Comparison of ENCODE assay signal across 1 cellular context in genomic region chr6:158754738-158755137, GRCh38.
TF ChIP-seq lines count a peak whose summit lies in the region.

No MANE protein-coding gene starts in this region.

TF ChIP-seq in SK-N-SH, 30 proteins besides CTCF, POLR2A, EP300 and RAD21 (continued from another document):
- TF ChIP-seq, protein P1, sequence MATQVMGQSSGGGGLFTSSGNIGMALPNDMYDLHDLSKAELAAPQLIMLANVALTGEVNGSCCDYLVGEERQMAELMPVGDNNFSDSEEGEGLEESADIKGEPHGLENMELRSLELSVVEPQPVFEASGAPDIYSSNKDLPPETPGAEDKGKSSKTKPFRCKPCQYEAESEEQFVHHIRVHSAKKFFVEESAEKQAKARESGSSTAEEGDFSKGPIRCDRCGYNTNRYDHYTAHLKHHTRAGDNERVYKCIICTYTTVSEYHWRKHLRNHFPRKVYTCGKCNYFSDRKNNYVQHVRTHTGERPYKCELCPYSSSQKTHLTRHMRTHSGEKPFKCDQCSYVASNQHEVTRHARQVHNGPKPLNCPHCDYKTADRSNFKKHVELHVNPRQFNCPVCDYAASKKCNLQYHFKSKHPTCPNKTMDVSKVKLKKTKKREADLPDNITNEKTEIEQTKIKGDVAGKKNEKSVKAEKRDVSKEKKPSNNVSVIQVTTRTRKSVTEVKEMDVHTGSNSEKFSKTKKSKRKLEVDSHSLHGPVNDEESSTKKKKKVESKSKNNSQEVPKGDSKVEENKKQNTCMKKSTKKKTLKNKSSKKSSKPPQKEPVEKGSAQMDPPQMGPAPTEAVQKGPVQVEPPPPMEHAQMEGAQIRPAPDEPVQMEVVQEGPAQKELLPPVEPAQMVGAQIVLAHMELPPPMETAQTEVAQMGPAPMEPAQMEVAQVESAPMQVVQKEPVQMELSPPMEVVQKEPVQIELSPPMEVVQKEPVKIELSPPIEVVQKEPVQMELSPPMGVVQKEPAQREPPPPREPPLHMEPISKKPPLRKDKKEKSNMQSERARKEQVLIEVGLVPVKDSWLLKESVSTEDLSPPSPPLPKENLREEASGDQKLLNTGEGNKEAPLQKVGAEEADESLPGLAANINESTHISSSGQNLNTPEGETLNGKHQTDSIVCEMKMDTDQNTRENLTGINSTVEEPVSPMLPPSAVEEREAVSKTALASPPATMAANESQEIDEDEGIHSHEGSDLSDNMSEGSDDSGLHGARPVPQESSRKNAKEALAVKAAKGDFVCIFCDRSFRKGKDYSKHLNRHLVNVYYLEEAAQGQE (IDR thresholded peaks at IDR 0.05; ENCODE audit: low read depth, low read length), result no peak
- TF ChIP-seq FOSL2 (IDR thresholded peaks at IDR 0.05; ENCODE audit: borderline replicate concordance, low read depth) (no peak), RFX5 (IDR thresholded peaks at IDR 0.05; ENCODE audit: low read length) (no peak), FOXJ3 (CRISPR knock-in tag; IDR thresholded peaks at IDR 0.05) (0 out of 2 replicates have a peak, but pooled peaks have one; percentile 57), MEF2A (IDR thresholded peaks at IDR 0.05; ENCODE audit: borderline replicate concordance, low read depth) (no peak), RCOR1 (IDR thresholded peaks at IDR 0.05; ENCODE audit: low read length) (peak; percentile 95), EZH2phosphoT487 (IDR thresholded peaks at IDR 0.05; ENCODE audit: borderline replicate concordance, low read depth) (no peak), TCF12 (IDR thresholded peaks at IDR 0.05) (peak; percentile 33)
